8 cellular contexts compared by ENCODE assay signal in the genomic region with DNA sequence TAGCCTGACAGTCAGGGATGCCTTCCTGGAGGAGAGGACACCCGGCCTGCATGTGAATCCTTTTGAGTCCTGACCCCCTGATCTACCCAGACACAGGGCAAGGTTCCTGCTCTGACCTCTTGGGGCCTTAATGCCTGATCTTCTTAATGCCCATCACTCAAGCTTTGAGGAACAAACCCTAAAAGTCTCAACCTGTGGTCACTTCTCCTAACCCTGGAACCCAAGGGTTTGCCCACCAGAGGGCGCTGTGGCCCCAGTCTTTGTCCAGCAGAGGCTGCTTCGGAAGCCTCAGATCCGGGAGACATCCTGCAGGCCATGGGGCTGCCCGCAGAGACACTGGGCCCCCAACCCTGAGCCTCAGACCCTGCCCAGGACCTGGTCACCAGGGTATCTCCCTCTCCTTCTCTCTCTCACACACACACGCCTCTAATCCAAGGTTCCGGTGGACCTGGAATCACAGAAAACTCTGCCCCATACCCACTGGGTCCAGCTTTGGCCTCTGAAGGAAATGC. TPM values are rescaled to one million over a fixed set of nuclear protein-coding genes. Genes with fewer than 3 reads are reported as not detected.
DNase-seq lines count a peak whose midpoint lies in the region; ATAC-seq, FAIRE-seq and TF ChIP-seq lines count a peak whose summit lies in the region.

No MANE protein-coding gene starts in this region.

- H3K9me3 Mint-ChIP-seq in astrocyte (ENCODE audit: unreplicated experiment): no peaks in the 10 kb centered on the region

- DNase-seq in GM03348 (ENCODE audit: low spot score) (peak; percentile 89), NB4 (ENCODE audit: low read depth) (peak; percentile 72), T-helper 9 cell (peak; percentile 72), astrocyte (ENCODE audit: low read depth) (no peak), hypothalamus (lab: John Stamatoyannopoulos, UW) (peak in 48 of 51 donors; percentile 11 to 87 (median 56))
- peak; percentile 68 to 89 (median 76) for DNase-seq in stimulated activated CD4-positive, alpha-beta T cell treated with anti-CD3 and anti-CD28 coated beads, Interleukin-12 subunit alpha, Interleukin-12 subunit beta, amount 100 ng/mL, for 48 hours (ENCODE audit: low read depth in 2 of 3, low spot score in 1 of 3)

- ATAC-seq in GM21529 (IDR thresholded peaks at IDR 0.05; ENCODE audit: unreplicated experiment): no peak
- ATAC-seq in GM19467 (IDR thresholded peaks at IDR 0.05; ENCODE audit: unreplicated experiment): no peak

- no peak overlapping the region for H3K4me2 ChIP-seq in astrocyte (ENCODE audit: low read length)

- peak overlapping the region; percentile 71 for H2AFZ ChIP-seq in astrocyte (ENCODE audit: low read depth, low read length)

- no peak overlapping the region for H3K4me3 ChIP-seq in NB4 (ENCODE audit: low read depth, low read length)
- H3K4me3 ChIP-seq in astrocyte (ENCODE audit: insufficient read depth, low read depth, low read length): no peak overlapping the region

- H3K27me3 Mint-ChIP-seq in astrocyte (ENCODE audit: low read depth, unreplicated experiment): peaks cover 29% of the 10 kb centered on the region

- no peak overlapping the region for H3K9ac ChIP-seq in astrocyte (ENCODE audit: low read length)

- no peak for TF ChIP-seq POLR2A in NB4 (IDR thresholded peaks at IDR 0.05; ENCODE audit: extremely low read depth, insufficient read length)

- TF ChIP-seq CTCF in NB4 (IDR thresholded peaks at IDR 0.05; ENCODE audit: low read depth, low read length) (peak; percentile 77), astrocyte (IDR thresholded peaks at IDR 0.05; ENCODE audit: insufficient read depth, low read depth, low read length) (peak; percentile 83)

- H3K36me3 Mint-ChIP-seq in astrocyte (ENCODE audit: low read depth, unreplicated experiment): peaks cover 2% of the 10 kb centered on the region

- no peak overlapping the region for H3K4me3 Mint-ChIP-seq in astrocyte (ENCODE audit: unreplicated experiment)

- H3K4me1 ChIP-seq in astrocyte (ENCODE audit: insufficient read depth, low read length): no peaks in the 10 kb centered on the region

- no peaks in the 10 kb centered on the region for H3K79me2 ChIP-seq in astrocyte (ENCODE audit: insufficient read depth, low read length)

- H3K9me3 ChIP-seq in astrocyte (ENCODE audit: insufficient read depth, low read depth, low read length): no peaks in the 10 kb centered on the region

- no peaks in the 10 kb centered on the region for H4K20me1 ChIP-seq in astrocyte (ENCODE audit: insufficient read depth, low read length)

- H3K27ac ChIP-seq in astrocyte (ENCODE audit: low read depth, low read length): no peak overlapping the region

- H3K36me3 ChIP-seq in astrocyte (ENCODE audit: insufficient read depth, low read length): no peaks in the 10 kb centered on the region

- peak overlapping the region; percentile 62 for H3K27ac Mint-ChIP-seq in astrocyte (ENCODE audit: unreplicated experiment)

- peak; percentile 45 for FAIRE-seq in astrocyte (lab: Jason Lieb, UNC)

- no peaks in the 10 kb centered on the region for H3K4me1 Mint-ChIP-seq in astrocyte (ENCODE audit: low read depth, unreplicated experiment)

- H3K27me3 ChIP-seq in astrocyte (ENCODE audit: insufficient read depth, low read length): peaks cover 3% of the 10 kb centered on the region

RNA-seq across cellular contexts. Expression of gene DPF1, which starts 9.8 kb away (rescaled TPM):
- total RNA-seq in astrocyte: 4.0 and 4.5 TPM in 2 replicates

RNA-seq across cellular contexts. Expression of gene PPP1R14A, which starts 22.4 kb away (rescaled TPM):
- total RNA-seq in astrocyte: 13.4 and 18.0 TPM in 2 replicates

RNA-seq across cellular contexts. Expression of gene SPINT2, which starts 30.6 kb away (rescaled TPM):
- total RNA-seq in astrocyte: 119 and 171 TPM in 2 replicates
